ENCODE assay signal across 20 cellular contexts in genomic region chr2:70371753-70372152, GRCh38.
DNase-seq lines count a peak whose midpoint lies in the region; ATAC-seq, FAIRE-seq and TF ChIP-seq lines count a peak whose summit lies in the region.
"Had no signal": no experiment of that assay in that cellular context is flagged by ENCODE, and none has a peak within 500 bp of the region (broad histone marks: within the 10 kb centered on the region; RNA-seq: fewer than 3 reads in every experiment).

No MANE protein-coding gene starts in this region.

- no peak overlapping the region for H2AFZ ChIP-seq in HepG2 (ENCODE audit: low read length)
- peak overlapping the region; percentile 25 for H2AFZ ChIP-seq in fibroblast of lung (ENCODE audit: low read length)

- POLR2A ChIA-PET in HepG2 (lab: Yijun Ruan, JAX) = no interaction called here

- H3K9me3 ChIP-seq in HepG2 (ENCODE audit: low read length) = no peaks in the 10 kb centered on the region
- H3K9me3 ChIP-seq in right lobe of liver = no peaks in the 10 kb centered on the region
- no peaks in the 10 kb centered on the region for H3K9me3 ChIP-seq in SK-N-MC (ENCODE audit: low read depth, low read length)
- H3K9me3 ChIP-seq in fibroblast of lung (ENCODE audit: control insufficient read depth, insufficient read depth, low read depth, low read length) = no peaks in the 10 kb centered on the region
- H3K9me3 ChIP-seq: lower lobe of right lung, upper lobe of left lung had no signal

- TF ChIP-seq POLR2A in HepG2 (IDR thresholded peaks at IDR 0.05; ENCODE audit: insufficient read depth in 1 of 2, low read depth in 2 of 2, low read length in 2 of 2) = no peak
- no peak for TF ChIP-seq POLR2A in right lobe of liver (IDR thresholded peaks at IDR 0.05)

- peaks cover 0 to 7% of the 10 kb centered on the region in 2 experiments; a peak in 2 of 5 replicates for H3K27me3 ChIP-seq in HepG2 (ENCODE audit: control insufficient read depth in 1 of 2, insufficient read depth in 2 of 2, low read length in 2 of 2)
- no peaks in the 10 kb centered on the region for H3K27me3 ChIP-seq in right lobe of liver
- no peaks in the 10 kb centered on the region for H3K27me3 ChIP-seq in fibroblast of lung (ENCODE audit: control insufficient read depth, insufficient read depth, low read length)
- H3K27me3 ChIP-seq: heart right ventricle, upper lobe of left lung had no signal

- H4K20me1 ChIP-seq in HepG2 (ENCODE audit: insufficient read depth, low read length) (no peaks in the 10 kb centered on the region), fibroblast of lung (ENCODE audit: control insufficient read depth, extremely low read depth, insufficient read depth, low read length) (no peaks in the 10 kb centered on the region)

- TF ChIP-seq CTCF in HepG2 (CRISPR knock-in tag; IDR thresholded peaks at IDR 0.05) (no peak), right lobe of liver (IDR thresholded peaks at IDR 0.05) (no peak), fibroblast of lung (conservative IDR thresholded peaks at IDR 0.05 in 1 of 2, IDR thresholded peaks at IDR 0.05 in 1 of 2; ENCODE audit: low read depth in 1 of 2, low read length in 2 of 2) (no peak), chondrocyte (IDR thresholded peaks at IDR 0.05) (no peak)

- H3K27ac Mint-ChIP-seq in chondrocyte (ENCODE audit: unreplicated experiment) = no peak overlapping the region
- H3K27ac Mint-ChIP-seq: activated naive CD8-positive, alpha-beta T cell treated with anti-CD3 and anti-CD28 coated beads for 36 hours had no signal

- H3K27ac ChIP-seq in HepG2 (ENCODE audit: extremely low read length, insufficient read depth, low read length) = no peak overlapping the region
- no peak overlapping the region for H3K27ac ChIP-seq in right lobe of liver
- peak overlapping the region; percentile 7; the same call in 1 of the 2 replicates for H3K27ac ChIP-seq in SK-N-MC
- no peak overlapping the region for H3K27ac ChIP-seq in fibroblast of lung (ENCODE audit: insufficient read depth, low read length)
- H3K27ac ChIP-seq: dorsolateral prefrontal cortex, heart right ventricle, lower lobe of right lung, upper lobe of left lung, VCaP had no signal

- peaks cover 3% of the 10 kb centered on the region for H3K27me3 Mint-ChIP-seq in chondrocyte (ENCODE audit: low read depth)
- H3K27me3 Mint-ChIP-seq: activated naive CD8-positive, alpha-beta T cell treated with anti-CD3 and anti-CD28 coated beads for 36 hours had no signal

- in situ Hi-C loops in HepG2 (cut with HindIII; ENCODE audit: extremely low pct_ligation_motif_present, low pct_unique_long_range_greater_than_20kb) = no loop called here

- H3K4me1 ChIP-seq in HepG2 (ENCODE audit: insufficient read depth, low read length) = no peaks in the 10 kb centered on the region
- no peaks in the 10 kb centered on the region for H3K4me1 ChIP-seq in right lobe of liver
- no peaks in the 10 kb centered on the region for H3K4me1 ChIP-seq in fibroblast of lung (ENCODE audit: control insufficient read depth, extremely low read depth, insufficient read depth, low read length)
- H3K4me1 ChIP-seq: heart right ventricle, lower lobe of right lung, upper lobe of left lung had no signal

- H3K9me3 Mint-ChIP-seq in chondrocyte (ENCODE audit: low read depth) = peaks cover 17% of the 10 kb centered on the region

- H3K4me3 ChIP-seq in HepG2 (replicated peaks in 1 of 3; ENCODE audit: insufficient read depth in 1 of 3, low read depth in 2 of 3, low read length in 3 of 3) = no peak overlapping the region
- H3K4me3 ChIP-seq in right lobe of liver = no peak overlapping the region
- no peak overlapping the region for H3K4me3 ChIP-seq in SK-N-MC
- H3K4me3 ChIP-seq in fibroblast of lung (replicated peaks in 1 of 4; ENCODE audit: control extremely low read depth in 1 of 4, insufficient read depth in 1 of 4, low read depth in 3 of 4, low read length in 4 of 4) = no peak overlapping the region
- H3K4me3 ChIP-seq: dorsolateral prefrontal cortex, heart right ventricle, lower lobe of right lung, upper lobe of left lung had no signal

- H3K36me3 Mint-ChIP-seq in chondrocyte (ENCODE audit: low read depth) = no peaks in the 10 kb centered on the region
- H3K36me3 Mint-ChIP-seq: activated naive CD8-positive, alpha-beta T cell treated with anti-CD3 and anti-CD28 coated beads for 36 hours had no signal

- H3K4me1 Mint-ChIP-seq in chondrocyte (ENCODE audit: low read depth) = peaks cover 5% of the 10 kb centered on the region
- H3K4me1 Mint-ChIP-seq: activated naive CD8-positive, alpha-beta T cell treated with anti-CD3 and anti-CD28 coated beads for 36 hours had no signal

- TF ChIP-seq EP300 in HepG2 (IDR thresholded peaks at IDR 0.05; ENCODE audit: low read depth in 2 of 2, low read length in 2 of 2) = no peak
- TF ChIP-seq EP300 in HepG2 (CRISPR knock-in tag; IDR thresholded peaks at IDR 0.05; ENCODE audit: borderline replicate concordance) = no peak

- intact Hi-C loops in HepG2 (cut with micrococcal nuclease; ENCODE audit: unreplicated experiment) (no loop called here), right lobe of liver (cut with DNase I) (no loop called here)

- H3K36me3 ChIP-seq in HepG2 (replicated peaks in 1 of 2; ENCODE audit: control insufficient read depth in 1 of 2, insufficient read depth in 2 of 2, low read length in 2 of 2) (no peaks in the 10 kb centered on the region), right lobe of liver (no peaks in the 10 kb centered on the region), SK-N-MC (ENCODE audit: insufficient read depth, low read length) (no peaks in the 10 kb centered on the region), fibroblast of lung (ENCODE audit: control insufficient read depth, insufficient read depth, low read length) (no peaks in the 10 kb centered on the region)
- H3K36me3 ChIP-seq: heart right ventricle, lower lobe of right lung, upper lobe of left lung had no signal

- no peak overlapping the region for H3K9ac ChIP-seq in HepG2 (ENCODE audit: insufficient read depth, low read depth, low read length)
- no peak overlapping the region for H3K9ac ChIP-seq in SK-N-MC (ENCODE audit: insufficient read length)
- H3K9ac ChIP-seq in fibroblast of lung (ENCODE audit: insufficient read depth, low read length) = no peak overlapping the region

- no peak for TF ChIP-seq RAD21 in HepG2 (CRISPR knock-in tag; IDR thresholded peaks at IDR 0.05)

- BruUV-seq in HepG2 (replicated peaks; lab: Mats Ljungman, UMichigan) = no TSS peak

- CTCF ChIA-PET in HepG2 (lab: Yijun Ruan, JAX; ENCODE audit: low intra/inter-chr PET ratio, low total read pairs) = no interaction called here

- H3K79me2 ChIP-seq in HepG2 (ENCODE audit: insufficient read depth, low read length) = no peaks in the 10 kb centered on the region
- H3K79me2 ChIP-seq in fibroblast of lung (ENCODE audit: control insufficient read depth, insufficient read depth, low read length) = no peaks in the 10 kb centered on the region

- no peak overlapping the region for H3K4me3 Mint-ChIP-seq in chondrocyte (ENCODE audit: unreplicated experiment)
- H3K4me3 Mint-ChIP-seq: activated naive CD8-positive, alpha-beta T cell treated with anti-CD3 and anti-CD28 coated beads for 36 hours had no signal

- H3K4me2 ChIP-seq in HepG2 (ENCODE audit: low read depth, low read length) (no peak overlapping the region), fibroblast of lung (ENCODE audit: extremely low read depth, insufficient read depth, low read length) (no peak overlapping the region)

- ATAC-seq in HepG2 = no peak
- no peak for ATAC-seq in right lobe of liver
- ATAC-seq in GM18907 (IDR thresholded peaks at IDR 0.05; ENCODE audit: unreplicated experiment) = no peak
- ATAC-seq: heart right ventricle, lower lobe of right lung had no signal

- 17% methylated on average over 3 of the region's 3 CpGs for WGBS in HepG2 (ENCODE audit: low lambda C conversion rate)
- 50% methylated on average over 3 of the region's 3 CpGs for WGBS in right lobe of liver (ENCODE audit: insufficient coverage, low coverage, low lambda C conversion rate, missing lambda C conversion rate)

- DNase-seq in HepG2 (ENCODE audit: low spot score) (no peak), right lobe of liver (no peak), SK-N-MC (ENCODE audit: low read depth, low spot score) (peak; percentile 26), fibroblast of lung (ENCODE audit: low read depth in 2 of 2) (peak; percentile 12 to 71), hypothalamus (lab: John Stamatoyannopoulos, UW) (no peak), chondrocyte (ENCODE audit: low spot score) (no peak), GM19238 (ENCODE audit: insufficient read length, low spot score) (no peak)
- DNase-seq: activated naive CD8-positive, alpha-beta T cell treated with anti-CD3 and anti-CD28 coated beads for 36 hours; DMS79 treated with DMSO at 0.1 percent for 48 hours; dorsolateral prefrontal cortex; heart right ventricle; lower lobe of right lung; NCI-H1092 treated with DMSO at 0.1 percent for 48 hours; NCI-H524; nucleus accumbens; Right ventricle myocardium superior; upper lobe of left lung had no signal

- no peak for FAIRE-seq in HepG2 (lab: Jason Lieb, UNC)
- FAIRE-seq: H1 had no signal

TF ChIP-seq in HepG2, 621 proteins besides CTCF, POLR2A, EP300 and RAD21:
- TF ChIP-seq ZKSCAN1 (IDR thresholded peaks at IDR 0.05; ENCODE audit: low read length) (no peak), CEBPB (IDR thresholded peaks at IDR 0.05; ENCODE audit: borderline replicate concordance, low read depth, low read length) (peak; percentile 52)

Comparison
In these comparisons a context has a peak if more than half of its experiments do, and no peak if none do; other contexts are left out.
1. DNase-seq: peak in SK-N-MC (single experiment) and fibroblast of lung (2 of 2); none in HepG2 (single experiment), right lobe of liver (0 of 3), hypothalamus (0 of 51), chondrocyte (single experiment) and GM19238 (single experiment).